In the genomic region with DNA sequence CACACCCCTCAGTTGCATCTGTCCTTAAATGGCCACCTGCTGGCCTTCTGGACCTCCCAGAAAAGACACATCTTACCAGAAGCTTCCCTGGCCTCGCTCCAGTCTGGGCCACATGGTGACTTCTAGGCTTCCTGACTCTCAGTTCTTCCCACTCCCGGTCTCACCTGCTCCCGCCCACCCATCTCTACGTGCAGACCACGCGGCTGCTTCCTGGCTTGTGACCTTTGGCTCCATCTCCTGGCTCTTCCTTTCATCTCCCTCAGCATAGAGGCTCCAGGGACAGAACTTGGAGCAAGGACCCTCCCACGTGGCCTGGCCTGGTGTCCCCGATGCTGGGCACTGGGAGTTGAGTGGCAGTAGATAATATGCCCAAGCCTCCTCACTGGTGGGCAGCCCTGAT, we compare ENCODE assay signal across 2 cellular contexts.
A peak's percentile ranks its signal among the peaks of the same experiment; 100 is the strongest.
TF ChIP-seq lines count a peak whose summit lies in the region.

No MANE protein-coding gene starts in this region.

TF ChIP-seq in Ishikawa, 13 proteins besides CTCF, POLR2A, EP300 and RAD21:
- TF ChIP-seq TAF1 (IDR thresholded peaks at IDR 0.05; ENCODE audit: low read depth) (no peak), TEAD4 (IDR thresholded peaks at IDR 0.05) (no peak), TCF12 (IDR thresholded peaks at IDR 0.05; ENCODE audit: low read depth) (no peak), ZBTB7A (IDR thresholded peaks at IDR 0.05; ENCODE audit: low read depth) (no peak), CREB1 (IDR thresholded peaks at IDR 0.05; ENCODE audit: low read depth) (no peak)

TF ChIP-seq in H1, 55 proteins besides CTCF, POLR2A, EP300 and RAD21:
- TF ChIP-seq, protein P1, sequence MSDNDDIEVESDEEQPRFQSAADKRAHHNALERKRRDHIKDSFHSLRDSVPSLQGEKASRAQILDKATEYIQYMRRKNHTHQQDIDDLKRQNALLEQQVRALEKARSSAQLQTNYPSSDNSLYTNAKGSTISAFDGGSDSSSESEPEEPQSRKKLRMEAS (IDR thresholded peaks at IDR 0.05), result peak; percentile 76
- TF ChIP-seq KDM1A (IDR thresholded peaks at IDR 0.05; ENCODE audit: borderline replicate concordance, low read length) (no peak), JUND (IDR thresholded peaks at IDR 0.05; ENCODE audit: low read length) (no peak), ZNF274 (IDR thresholded peaks at IDR 0.05; ENCODE audit: borderline replicate concordance, extremely low read depth, low read length) (no peak)
- TF ChIP-seq, protein P2, sequence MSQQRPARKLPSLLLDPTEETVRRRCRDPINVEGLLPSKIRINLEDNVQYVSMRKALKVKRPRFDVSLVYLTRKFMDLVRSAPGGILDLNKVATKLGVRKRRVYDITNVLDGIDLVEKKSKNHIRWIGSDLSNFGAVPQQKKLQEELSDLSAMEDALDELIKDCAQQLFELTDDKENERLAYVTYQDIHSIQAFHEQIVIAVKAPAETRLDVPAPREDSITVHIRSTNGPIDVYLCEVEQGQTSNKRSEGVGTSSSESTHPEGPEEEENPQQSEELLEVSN (IDR thresholded peaks at IDR 0.05), result peak; percentile 91
